14 cellular contexts compared by ENCODE assay signal in the genomic region with DNA sequence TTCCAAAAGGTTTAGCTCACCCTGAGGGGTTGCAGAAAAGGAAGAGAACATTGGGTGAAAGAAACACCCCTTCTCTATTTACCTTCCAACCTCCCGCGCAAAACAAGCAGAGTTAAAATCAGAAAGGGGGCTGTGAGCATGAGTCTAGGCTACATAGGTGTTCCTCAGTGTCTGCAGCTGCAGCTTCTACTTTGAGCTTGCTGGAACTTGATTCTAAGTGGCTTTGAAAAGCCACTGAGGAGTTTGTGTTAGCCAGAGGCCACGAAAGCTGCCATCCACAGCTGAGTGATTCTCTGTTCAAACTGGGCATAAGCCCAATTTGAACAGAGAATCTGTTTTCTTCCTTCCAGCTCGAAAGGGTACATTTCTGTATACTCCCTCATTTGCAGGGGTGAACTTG.
DNase-seq lines count a peak whose midpoint lies in the region; ATAC-seq and TF ChIP-seq lines count a peak whose summit lies in the region.
"Had no signal": no experiment of that assay in that cellular context is flagged by ENCODE, and none has a peak within 500 bp of the region (broad histone marks: within the 10 kb centered on the region; RNA-seq: fewer than 3 reads in every experiment).

No MANE protein-coding gene starts in this region.

- no peaks in the 10 kb centered on the region for H3K9me2 ChIP-seq in OCI-LY7 (ENCODE audit: insufficient read depth, low read length)

- peak; percentile 9 for DNase-seq in NCI-H510A treated with DMSO at 0.1 percent for 48 hours (lab: John Stamatoyannopoulos, UW)
- DNase-seq in NCI-H510A (lab: John Stamatoyannopoulos, UW), result no peak
- DNase-seq in OCI-LY7 (ENCODE audit: low spot score), result peak; percentile 91
- peak in 39 of 42 donors; percentile 8 to 80 (median 53) for DNase-seq in head of caudate nucleus
- no peak for DNase-seq in smooth muscle cell (lab: John Stamatoyannopoulos, UW; ENCODE audit: unreplicated experiment)
- no peak for DNase-seq in 8988T
- DNase-seq: activated CD4-positive, alpha-beta T cell treated with anti-CD3 and anti-CD28 coated beads for 48 hours; activated T-cell treated with anti-CD3 and anti-CD28 coated beads, Interleukin-2, amount 50 U/mL, for 48 hours; dermis blood vessel endothelial cell; NCI-H187 treated with DMSO at 0.1 percent for 48 hours; OCI-M1; stimulated activated CD8-positive, alpha-beta memory T cell treated with anti-CD3 and anti-CD28 coated beads, Interleukin-4, amount 100 ng/mL, for 48 hours had no signal

- no peaks in the 10 kb centered on the region for H3F3A ChIP-seq in smooth muscle cell (ENCODE audit: low read depth)

- TF ChIP-seq CTCF in OCI-LY7 (conservative IDR thresholded peaks at IDR 0.05; ENCODE audit: low read length), result no peak
- no peak for TF ChIP-seq CTCF in smooth muscle cell (IDR thresholded peaks at IDR 0.05; ENCODE audit: borderline replicate concordance, insufficient read depth, poor library complexity, severe bottlenecking)

- POLR2A ChIA-PET in OCI-LY7 (lab: Charles Lee), result interaction anchor here (0.6 to 6.0 kb wide), 37 partner anchors 8 to 345 kb away, joined by 3 to 57 read pairs (median 5); no protein-coding TSS in a partner anchor

- 89% methylated on average over 4 of the region's 4 CpGs for WGBS in smooth muscle cell (ENCODE audit: low lambda C conversion rate)

- H4K20me1 ChIP-seq in OCI-LY7 (ENCODE audit: insufficient read depth, low read length) (no peaks in the 10 kb centered on the region), smooth muscle cell (ENCODE audit: low read depth) (no peaks in the 10 kb centered on the region)

- no TSS peak for BruUV-seq in OCI-LY7 (replicated peaks; lab: Mats Ljungman, UMichigan)

- peaks cover 67% of the 10 kb centered on the region for H3K4me1 ChIP-seq in OCI-LY7 (ENCODE audit: insufficient read depth, low read length, poor library complexity, severe bottlenecking)
- H3K4me1 ChIP-seq in smooth muscle cell (ENCODE audit: low read depth), result no peaks in the 10 kb centered on the region

- H3K9ac ChIP-seq in smooth muscle cell (ENCODE audit: low read depth), result no peak overlapping the region

- CTCF ChIA-PET in OCI-LY7 (lab: Charles Lee; ENCODE audit: unreplicated experiment), result interaction anchor here (1.2 kb wide), 2 partner anchors 100 to 107 kb away, joined by 3 read pairs; no protein-coding TSS in a partner anchor

- peaks cover 50% of the 10 kb centered on the region for H3K36me3 ChIP-seq in OCI-LY7 (ENCODE audit: insufficient read depth, low read length)
- H3K36me3 ChIP-seq in smooth muscle cell (ENCODE audit: low read depth), result no peaks in the 10 kb centered on the region

- H3K79me2 ChIP-seq in OCI-LY7 (ENCODE audit: insufficient read depth, low read depth, low read length) (no peaks in the 10 kb centered on the region), smooth muscle cell (ENCODE audit: low read depth) (no peaks in the 10 kb centered on the region)

- H3K27ac ChIP-seq in OCI-LY7 (ENCODE audit: low read depth, low read length, poor library complexity, severe bottlenecking), result peak overlapping the region; percentile 99
- H3K27ac ChIP-seq in smooth muscle cell (ENCODE audit: low read depth), result no peak overlapping the region

- intact Hi-C loops in OCI-LY7 (cut with micrococcal nuclease; ENCODE audit: unreplicated experiment), result loop anchor here (1.0 to 5.0 kb wide), 4 partner anchors 92 to 337 kb away; no protein-coding TSS in a partner anchor
- intact Hi-C loops in head of caudate nucleus (cut with DNase I), result no loop called here

- peak overlapping the region; percentile 50 for H3K4me3 ChIP-seq in OCI-LY7 (ENCODE audit: low read depth, low read length, poor library complexity, severe bottlenecking)
- H3K4me3 ChIP-seq in smooth muscle cell, result no peak overlapping the region

- H2AFZ ChIP-seq in OCI-LY7 (ENCODE audit: low read length) (peak overlapping the region; percentile 95), smooth muscle cell (ENCODE audit: low read depth) (peak overlapping the region; percentile 5)

- H3K9me3 ChIP-seq in OCI-LY7 (ENCODE audit: low read length), result peaks cover 34% of the 10 kb centered on the region; the same call in 1 of the 2 replicates
- H3K9me3 ChIP-seq in smooth muscle cell (replicated peaks; ENCODE audit: low read depth), result no peaks in the 10 kb centered on the region

- no peaks in the 10 kb centered on the region for H3K27me3 ChIP-seq in smooth muscle cell (ENCODE audit: low read depth)

- ATAC-seq in HG03108 (IDR thresholded peaks at IDR 0.05; ENCODE audit: unreplicated experiment) (no peak), GM19023 (IDR thresholded peaks at IDR 0.05; ENCODE audit: unreplicated experiment) (no peak)

- peak overlapping the region; percentile 85 for H3K4me2 ChIP-seq in OCI-LY7 (ENCODE audit: low read length)
- no peak overlapping the region for H3K4me2 ChIP-seq in smooth muscle cell

Comparison
In these comparisons a context has a peak if more than half of its experiments do, and no peak if none do; other contexts are left out.
1. DNase-seq: peak in NCI-H510A treated with DMSO at 0.1 percent for 48 hours (single experiment), OCI-LY7 (single experiment) and head of caudate nucleus (39 of 42); none in NCI-H510A (single experiment), smooth muscle cell (single experiment) and 8988T (single experiment).